In the genomic region with DNA sequence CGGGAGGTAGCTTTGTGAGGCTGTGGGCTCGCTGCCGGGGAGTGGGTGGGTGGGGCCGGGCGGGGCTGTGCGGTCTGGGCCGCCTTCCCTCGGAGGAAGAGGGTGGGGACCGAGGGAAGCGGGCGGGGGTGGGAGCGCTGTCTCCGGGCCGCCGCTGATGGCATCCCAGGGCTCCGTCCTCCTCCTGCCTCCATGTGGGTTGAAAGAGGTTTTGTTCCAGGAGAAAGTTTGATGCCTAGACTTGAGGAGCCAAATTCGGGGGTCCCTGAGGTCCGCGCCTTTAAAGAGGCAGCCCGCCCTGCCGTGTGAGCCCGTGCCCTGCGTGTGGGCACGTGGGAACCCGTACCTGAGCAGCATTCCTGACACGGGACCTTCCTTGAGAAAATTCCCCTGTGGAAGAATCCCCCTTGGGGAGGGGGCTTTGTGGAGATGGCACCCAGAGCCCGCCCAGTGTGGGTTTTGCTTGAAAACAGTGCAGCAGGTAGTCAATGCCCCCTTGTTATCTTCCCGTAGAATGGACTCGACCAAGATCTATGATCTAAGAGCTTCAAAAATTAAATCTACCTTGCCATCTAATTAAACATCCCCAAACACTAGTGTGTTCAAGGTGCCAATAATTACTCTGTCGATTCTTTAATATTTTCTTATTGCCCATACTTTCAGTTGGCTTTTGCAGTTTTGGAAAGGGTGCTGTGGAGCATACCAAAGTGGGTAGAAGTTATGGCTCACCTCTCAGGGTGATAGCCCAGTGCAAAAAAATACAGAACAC, we compare ENCODE assay signal across 1 cellular context.
TF ChIP-seq lines count a peak whose summit lies in the region.

No MANE protein-coding gene starts in this region.

TF ChIP-seq in GM23338, 12 proteins besides CTCF, POLR2A, EP300 and RAD21 (continued from another document):
- TF ChIP-seq, protein P1, sequence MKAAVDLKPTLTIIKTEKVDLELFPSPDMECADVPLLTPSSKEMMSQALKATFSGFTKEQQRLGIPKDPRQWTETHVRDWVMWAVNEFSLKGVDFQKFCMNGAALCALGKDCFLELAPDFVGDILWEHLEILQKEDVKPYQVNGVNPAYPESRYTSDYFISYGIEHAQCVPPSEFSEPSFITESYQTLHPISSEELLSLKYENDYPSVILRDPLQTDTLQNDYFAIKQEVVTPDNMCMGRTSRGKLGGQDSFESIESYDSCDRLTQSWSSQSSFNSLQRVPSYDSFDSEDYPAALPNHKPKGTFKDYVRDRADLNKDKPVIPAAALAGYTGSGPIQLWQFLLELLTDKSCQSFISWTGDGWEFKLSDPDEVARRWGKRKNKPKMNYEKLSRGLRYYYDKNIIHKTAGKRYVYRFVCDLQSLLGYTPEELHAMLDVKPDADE (IDR thresholded peaks at IDR 0.05): no peak
- no peak for TF ChIP-seq POLR2AphosphoS5 (IDR thresholded peaks at IDR 0.05; ENCODE audit: low read depth)
- no peak for TF ChIP-seq REST (IDR thresholded peaks at IDR 0.05; ENCODE audit: unreplicated experiment)
